Comparison of ENCODE assay signal across 9 cellular contexts in the genomic region with DNA sequence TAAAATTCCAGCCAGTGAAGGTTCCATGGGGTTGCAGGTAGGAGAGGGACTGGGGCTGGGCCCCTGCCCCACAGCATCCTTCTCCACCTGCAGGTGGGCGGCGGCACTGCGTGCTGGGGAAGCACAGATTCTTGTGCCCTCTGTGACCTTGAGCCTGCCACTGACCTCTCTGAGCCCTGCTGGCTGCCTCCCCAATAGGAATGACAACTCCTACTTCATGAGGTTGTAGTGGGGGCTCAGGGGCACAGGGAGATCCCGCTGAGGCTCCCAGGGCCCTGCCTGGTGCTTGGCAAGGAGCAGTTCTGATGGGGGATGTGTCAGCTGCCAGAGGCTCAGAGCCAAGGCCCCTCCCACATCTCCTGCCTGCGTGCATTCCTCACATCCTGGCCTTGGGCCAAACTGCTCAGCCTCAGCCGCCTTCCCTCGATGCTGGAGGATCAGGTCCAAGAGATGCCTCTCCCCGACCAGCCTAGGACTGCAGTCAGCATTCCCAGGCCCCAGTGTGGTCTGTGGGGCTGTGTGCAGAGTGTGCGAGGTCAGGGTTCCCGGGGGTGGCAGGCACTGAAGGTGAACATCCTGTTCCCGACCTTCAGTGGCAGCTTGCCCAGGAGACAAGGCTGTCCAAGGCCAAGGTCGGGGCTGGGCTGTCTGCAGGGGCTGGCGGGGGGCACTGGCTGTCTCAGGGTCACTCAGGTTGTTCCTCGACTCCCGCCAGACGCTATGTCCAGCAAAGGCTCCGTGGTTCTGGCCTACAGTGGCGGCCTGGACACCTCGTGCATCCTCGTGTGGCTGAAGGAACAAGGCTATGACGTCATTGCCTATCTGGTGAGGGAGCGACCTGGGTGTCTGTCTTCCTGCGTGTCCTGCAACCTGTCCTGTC. TPM values are rescaled to one million over a fixed set of nuclear protein-coding genes. Genes with fewer than 3 reads are reported as not detected.
DNase-seq lines count a peak whose midpoint lies in the region; ATAC-seq, FAIRE-seq and TF ChIP-seq lines count a peak whose summit lies in the region.
"Had no signal": no experiment of that assay in that cellular context is flagged by ENCODE, and none has a peak within 500 bp of the region (broad histone marks: within the 10 kb centered on the region; RNA-seq: fewer than 3 reads in every experiment).

No MANE protein-coding gene starts in this region.

- no peak for TF ChIP-seq POLR2A in GM12891 (IDR thresholded peaks at IDR 0.05; ENCODE audit: low read depth, low read length)

- intact Hi-C loops in activated naive CD4-positive, alpha-beta T cell treated with anti-CD3 and anti-CD28 coated beads for 36 hours (cut with micrococcal nuclease): no loop called here

- H3K27ac Mint-ChIP-seq in activated naive CD4-positive, alpha-beta T cell treated with anti-CD3 and anti-CD28 coated beads for 36 hours: no peak overlapping the region
- H3K27ac Mint-ChIP-seq in WTC11 (no peak overlapping the region), glutamatergic neuron (ENCODE audit: unreplicated experiment) (no peak overlapping the region)

- DNase-seq in activated naive CD4-positive, alpha-beta T cell treated with anti-CD3 and anti-CD28 coated beads for 36 hours: peak; percentile 43
- DNase-seq in activated naive CD4-positive, alpha-beta T cell treated with Interleukin-2 at 50 U/mL for 16 hours: no peak
- DNase-seq in NCI-H2029 treated with DMSO at 0.1 percent for 48 hours (lab: John Stamatoyannopoulos, UW) (peak; percentile 79), WTC11 (ENCODE audit: low spot score) (peak; percentile 80), glutamatergic neuron (no peak), renal cortical epithelial cell (ENCODE audit: low read depth) (peak; percentile 93), GM12891 (ENCODE audit: insufficient read length, low spot score) (no peak)

- POLR2A ChIA-PET in WTC11 (lab: Charles Lee): no interaction called here

- H3K9me3 Mint-ChIP-seq in activated naive CD4-positive, alpha-beta T cell treated with anti-CD3 and anti-CD28 coated beads for 36 hours: no peaks in the 10 kb centered on the region
- no peaks in the 10 kb centered on the region for H3K9me3 Mint-ChIP-seq in WTC11
- H3K9me3 Mint-ChIP-seq in glutamatergic neuron (ENCODE audit: unreplicated experiment): peaks cover 4% of the 10 kb centered on the region

- ATAC-seq in WTC11 (peak; percentile 81), GM18867 (IDR thresholded peaks at IDR 0.05; ENCODE audit: unreplicated experiment) (no peak)

- peaks cover 14% of the 10 kb centered on the region for H3K27me3 Mint-ChIP-seq in activated naive CD4-positive, alpha-beta T cell treated with anti-CD3 and anti-CD28 coated beads for 36 hours (ENCODE audit: low read depth)
- H3K27me3 Mint-ChIP-seq in WTC11 (ENCODE audit: low read depth) (peaks cover 8% of the 10 kb centered on the region), glutamatergic neuron (ENCODE audit: unreplicated experiment) (peaks cover 10% of the 10 kb centered on the region)

- peaks cover 7% of the 10 kb centered on the region for H3K4me1 Mint-ChIP-seq in activated naive CD4-positive, alpha-beta T cell treated with anti-CD3 and anti-CD28 coated beads for 36 hours (ENCODE audit: low read depth)
- H3K4me1 Mint-ChIP-seq in WTC11 (peaks cover 42% of the 10 kb centered on the region), glutamatergic neuron (ENCODE audit: low read depth, unreplicated experiment) (peaks cover 14% of the 10 kb centered on the region)

- H3K36me3 Mint-ChIP-seq in activated naive CD4-positive, alpha-beta T cell treated with anti-CD3 and anti-CD28 coated beads for 36 hours (ENCODE audit: low read depth): no peaks in the 10 kb centered on the region
- H3K36me3 Mint-ChIP-seq in WTC11 (no peaks in the 10 kb centered on the region), glutamatergic neuron (ENCODE audit: unreplicated experiment) (no peaks in the 10 kb centered on the region)

- CTCF ChIA-PET in activated naive CD4-positive, alpha-beta T cell treated with anti-CD3 and anti-CD28 coated beads for 36 hours (lab: Charles Lee): interaction anchor here (1.0 kb wide), 1 partner anchor 9 kb away, joined by 5 read pairs; no protein-coding TSS in a partner anchor
- CTCF ChIA-PET in WTC11 (lab: Charles Lee): interaction anchor here (0.6 to 1.9 kb wide), 3 partner anchors 9 to 241 kb away, joined by 3 to 5 read pairs (median 3); a partner anchor contains a TSS

- H3K4me3 Mint-ChIP-seq in activated naive CD4-positive, alpha-beta T cell treated with anti-CD3 and anti-CD28 coated beads for 36 hours: no peak overlapping the region
- H3K4me3 Mint-ChIP-seq in WTC11 (no peak overlapping the region), glutamatergic neuron (ENCODE audit: unreplicated experiment) (no peak overlapping the region)

- no peak for FAIRE-seq in GM12891 (lab: Jason Lieb, UNC)
- FAIRE-seq: colon had no signal

- TF ChIP-seq CTCF in WTC11 (IDR thresholded peaks at IDR 0.05) (peak; percentile 66), glutamatergic neuron (IDR thresholded peaks at IDR 0.05; ENCODE audit: partially characterized antibody, unreplicated experiment) (peak; percentile 75)

TF ChIP-seq in WTC11, 78 proteins besides CTCF, POLR2A, EP300 and RAD21 (continues in another document):
- TF ChIP-seq, protein P1, sequence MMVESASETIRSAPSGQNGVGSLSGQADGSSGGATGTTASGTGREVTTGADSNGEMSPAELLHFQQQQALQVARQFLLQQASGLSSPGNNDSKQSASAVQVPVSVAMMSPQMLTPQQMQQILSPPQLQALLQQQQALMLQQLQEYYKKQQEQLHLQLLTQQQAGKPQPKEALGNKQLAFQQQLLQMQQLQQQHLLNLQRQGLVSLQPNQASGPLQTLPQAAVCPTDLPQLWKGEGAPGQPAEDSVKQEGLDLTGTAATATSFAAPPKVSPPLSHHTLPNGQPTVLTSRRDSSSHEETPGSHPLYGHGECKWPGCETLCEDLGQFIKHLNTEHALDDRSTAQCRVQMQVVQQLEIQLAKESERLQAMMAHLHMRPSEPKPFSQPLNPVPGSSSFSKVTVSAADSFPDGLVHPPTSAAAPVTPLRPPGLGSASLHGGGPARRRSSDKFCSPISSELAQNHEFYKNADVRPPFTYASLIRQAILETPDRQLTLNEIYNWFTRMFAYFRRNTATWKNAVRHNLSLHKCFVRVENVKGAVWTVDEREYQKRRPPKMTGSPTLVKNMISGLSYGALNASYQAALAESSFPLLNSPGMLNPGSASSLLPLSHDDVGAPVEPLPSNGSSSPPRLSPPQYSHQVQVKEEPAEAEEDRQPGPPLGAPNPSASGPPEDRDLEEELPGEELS (CRISPR knock-in tag; IDR thresholded peaks at IDR 0.05): no peak
- TF ChIP-seq RELA (CRISPR knock-in tag; IDR thresholded peaks at IDR 0.05; ENCODE audit: borderline replicate concordance) (peak; percentile 61; the same call in 1 of the 2 replicates), GTF2I (CRISPR knock-in tag; conservative IDR thresholded peaks at IDR 0.05) (no peak), GABPB1 (CRISPR knock-in tag; IDR thresholded peaks at IDR 0.05) (no peak), FOXP1 (CRISPR knock-in tag; IDR thresholded peaks at IDR 0.05; ENCODE audit: borderline replicate concordance) (peak; percentile 43; the same call in 1 of the 2 replicates), TCF7 (CRISPR knock-in tag; IDR thresholded peaks at IDR 0.05; ENCODE audit: low read depth) (no peak), NR2C2 (CRISPR knock-in tag; IDR thresholded peaks at IDR 0.05) (no peak), ELF4 (CRISPR knock-in tag; IDR thresholded peaks at IDR 0.05; ENCODE audit: low read depth) (no peak), NFE2L1 (CRISPR knock-in tag; IDR thresholded peaks at IDR 0.05) (no peak)
- TF ChIP-seq, protein P2, sequence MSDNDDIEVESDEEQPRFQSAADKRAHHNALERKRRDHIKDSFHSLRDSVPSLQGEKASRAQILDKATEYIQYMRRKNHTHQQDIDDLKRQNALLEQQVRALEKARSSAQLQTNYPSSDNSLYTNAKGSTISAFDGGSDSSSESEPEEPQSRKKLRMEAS (CRISPR knock-in tag; IDR thresholded peaks at IDR 0.05): no peak

TF ChIP-seq in GM12891, 5 proteins besides CTCF, POLR2A, EP300 and RAD21:
- TF ChIP-seq SPI1 (IDR thresholded peaks at IDR 0.05; ENCODE audit: low read depth, low read length): no peak
- no peak for TF ChIP-seq PAX5 (IDR thresholded peaks at IDR 0.05; ENCODE audit: insufficient read depth, low read length, severe bottlenecking)
- no peak for TF ChIP-seq TAF1 (IDR thresholded peaks at IDR 0.05; ENCODE audit: low read depth, low read length)
- no peak for TF ChIP-seq POU2F2 (IDR thresholded peaks at IDR 0.05; ENCODE audit: low read depth, low read length)
- no peak for TF ChIP-seq POLR2AphosphoS5 (IDR thresholded peaks at IDR 0.05; ENCODE audit: low read depth, low read length)

RNA-seq across cellular contexts. Expression of a gene that starts 7.0 kb away (rescaled TPM):
- total RNA-seq in activated naive CD4-positive, alpha-beta T cell treated with anti-CD3 and anti-CD28 coated beads for 36 hours: 10 to 100 TPM; 12.4 to 14.3 TPM
- total RNA-seq in WTC11 (2021) (71.0 to 95.7 TPM (median 74.2 TPM) in 3 replicates), glutamatergic neuron (ENCODE audit: unreplicated experiment) (31.5 TPM), renal cortical epithelial cell (64.6 and 82.5 TPM in 2 replicates)
- 1.1 TPM for polyA plus RNA-seq in GM12891 (2012; ENCODE audit: low read depth, missing spikeins)

Comparison
In these comparisons a context has a peak if more than half of its experiments do, and no peak if none do; other contexts are left out.
1. DNase-seq: peak in activated naive CD4-positive, alpha-beta T cell treated with anti-CD3 and anti-CD28 coated beads for 36 hours (single experiment), NCI-H2029 treated with DMSO at 0.1 percent for 48 hours (single experiment), WTC11 (single experiment) and renal cortical epithelial cell (single experiment); none in activated naive CD4-positive, alpha-beta T cell treated with Interleukin-2 at 50 U/mL for 16 hours (single experiment), glutamatergic neuron (single experiment) and GM12891 (single experiment).